Comparison of ENCODE assay signal across 12 cellular contexts in the genomic region with DNA sequence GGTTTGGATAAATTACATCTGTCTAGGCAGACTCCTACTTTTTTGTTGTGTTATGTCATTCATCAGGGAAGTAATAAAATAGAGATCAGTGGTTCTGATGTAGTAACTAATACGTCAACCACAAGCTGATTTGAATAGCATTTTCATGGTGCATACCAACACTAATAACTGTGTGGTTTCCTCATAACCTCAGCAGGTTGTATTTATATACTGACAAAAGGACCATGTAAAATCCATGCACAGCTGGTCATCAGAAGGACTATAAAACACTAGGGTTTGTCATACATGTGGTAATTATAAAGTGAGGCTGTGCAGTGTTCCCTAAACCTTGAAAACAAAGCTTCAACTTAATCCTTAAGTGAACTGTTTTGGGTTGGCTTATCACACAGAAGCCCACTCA.
A peak's percentile ranks its signal among the peaks of the same experiment; 100 is the strongest.
DNase-seq lines count a peak whose midpoint lies in the region; ATAC-seq and TF ChIP-seq lines count a peak whose summit lies in the region.
"Had no signal": no experiment of that assay in that cellular context is flagged by ENCODE, and none has a peak within 500 bp of the region (broad histone marks: within the 10 kb centered on the region; RNA-seq: fewer than 3 reads in every experiment).

No MANE protein-coding gene starts in this region.

- H3K4me3 ChIP-seq in BJ (ENCODE audit: low read depth, low read length): no peak overlapping the region

- POLR2A ChIA-PET in BJ (lab: Charles Lee): no interaction called here

- CTCF ChIA-PET in BJ (lab: Yijun Ruan, JAX): no interaction called here

- DNase-seq in BJ (ENCODE audit: low read depth) (peak; percentile 79), astrocyte of the hippocampus (ENCODE audit: low read depth, low spot score) (peak; percentile 69), myocyte (ENCODE audit: low read depth) (peak; percentile 90), NCI-H2227 (lab: John Stamatoyannopoulos, UW; ENCODE audit: unreplicated experiment) (no peak)
- no peak for DNase-seq in stimulated activated naive CD4-positive, alpha-beta T cell (lab: John Stamatoyannopoulos, UW)
- DNase-seq: activated CD4-positive, alpha-beta T cell treated with anti-CD3 and anti-CD28 coated beads for 4 hours; H7; midbrain; NCI-H1436 had no signal

- TF ChIP-seq CTCF in BJ (IDR thresholded peaks at IDR 0.05; ENCODE audit: insufficient read depth, low read depth, low read length): no peak

- H3K36me3 ChIP-seq in BJ (ENCODE audit: control insufficient read depth, insufficient read depth, low read length): no peaks in the 10 kb centered on the region

- H3K27me3 ChIP-seq in BJ (ENCODE audit: control insufficient read depth, insufficient read depth, low read length): no peaks in the 10 kb centered on the region

- peak; percentile 59 for ATAC-seq in HG02938 (IDR thresholded peaks at IDR 0.05; ENCODE audit: unreplicated experiment)
- ATAC-seq in GM19452 (IDR thresholded peaks at IDR 0.05; ENCODE audit: unreplicated experiment): no peak
- no peak for ATAC-seq in HG02840 (IDR thresholded peaks at IDR 0.05; ENCODE audit: low FRiP score, unreplicated experiment)

Comparison
In these comparisons a context has a peak if more than half of its experiments do, and no peak if none do; other contexts are left out.
1. DNase-seq: peak in BJ (single experiment), astrocyte of the hippocampus (single experiment) and myocyte (single experiment); none in NCI-H2227 (single experiment) and stimulated activated naive CD4-positive, alpha-beta T cell (0 of 6).